Comparison of ENCODE assay signal across 36 cellular contexts in genomic region chr7:137648166-137648565, GRCh38.
"Had no signal": no experiment of that assay in that cellular context is flagged by ENCODE, and none has a peak within 500 bp of the region (broad histone marks: within the 10 kb centered on the region; RNA-seq: fewer than 3 reads in every experiment).

No MANE protein-coding gene starts in this region.

- H3K27ac Mint-ChIP-seq: activated B cell treated with CpG ODN at 0.5 μM for 24 hours; activated CD4-positive, alpha-beta memory T cell treated with anti-CD3 and anti-CD28 coated beads for 36 hours; activated CD4-positive, alpha-beta T cell treated with anti-CD3 and anti-CD28 coated beads, Interleukin-2, amount 10 ng/mL, durations not matched to agents 24 days and 14 days; activated CD8-positive, alpha-beta T cell treated with anti-CD3 and anti-CD28 coated beads for 36 hours; activated naive CD4-positive, alpha-beta T cell treated with anti-CD3 and anti-CD28 coated beads for 36 hours; activated naive CD8-positive, alpha-beta T cell; activated naive CD8-positive, alpha-beta T cell treated with anti-CD3 and anti-CD28 coated beads, Interleukin-2, amount 10 ng/mL, durations not matched to agents 7 days and 5 days; activated naive CD8-positive, alpha-beta T cell treated with anti-CD3 and anti-CD28 coated beads, Interleukin-2, amount 50 U/mL, for 24 hours; activated T-cell treated with anti-CD3 and anti-CD28 coated beads, Interleukin-2, amount 50 U/mL, for 72 hours; activated T-helper 1 cell treated with anti-CD3 and anti-CD28 coated beads, Interleukin-12 subunit alpha, Interleukin-12 subunit beta, Interleukin-2, Interleukin-4 antibody, amounts not matched to agents 30 ng/mL and 10 ng/mL and 1 ng/mL, durations not matched to agents 14 hours and 24 hours and 36 hours; activated T-helper 17 cell treated with anti-CD3 and anti-CD28 coated beads, Interleukin-2, amount 50 U/mL, for 72 hours; brain; T-helper 1 cell treated with Interleukin-12 subunit alpha and Interleukin-12 subunit beta and Interleukin-4 antibody, amounts not matched to agents 30 μg/mL and 1 μg/mL, for 36 hours; T-helper 2 cell treated with Interferon-gamma antibody and Interleukin-4, amounts not matched to agents 5 μg/mL and 100 μg/mL, for 36 hours had no signal

- H3K36me3 ChIP-seq: ascending aorta, cardiac muscle cell had no signal

- H3K4me3 ChIP-seq: ascending aorta, cardiac muscle cell had no signal

- H3K4me1 ChIP-seq: ascending aorta had no signal

- H3K9me3 Mint-ChIP-seq: activated B cell treated with CpG ODN at 0.5 μM for 24 hours; activated CD4-positive, alpha-beta memory T cell treated with anti-CD3 and anti-CD28 coated beads for 36 hours; activated CD4-positive, alpha-beta T cell treated with anti-CD3 and anti-CD28 coated beads, Interleukin-2, amount 10 ng/mL, durations not matched to agents 24 days and 14 days; activated CD8-positive, alpha-beta T cell treated with anti-CD3 and anti-CD28 coated beads for 36 hours; activated naive CD4-positive, alpha-beta T cell treated with anti-CD3 and anti-CD28 coated beads for 36 hours; activated naive CD8-positive, alpha-beta T cell treated with anti-CD3 and anti-CD28 coated beads, Interleukin-2, amount 10 ng/mL, durations not matched to agents 7 days and 5 days; activated naive CD8-positive, alpha-beta T cell treated with anti-CD3 and anti-CD28 coated beads, Interleukin-2, amount 50 U/mL, for 24 hours; activated T-cell treated with anti-CD3 and anti-CD28 coated beads, Interleukin-2, amount 50 U/mL, for 4 hours; activated T-cell treated with anti-CD3 and anti-CD28 coated beads, Interleukin-2, amount 50 U/mL, for 72 hours; activated T-helper 1 cell treated with anti-CD3 and anti-CD28 coated beads, Interleukin-12 subunit alpha, Interleukin-12 subunit beta, Interleukin-2, Interleukin-4 antibody, amounts not matched to agents 30 ng/mL and 10 ng/mL and 1 ng/mL, durations not matched to agents 14 hours and 24 hours and 36 hours; activated T-helper 17 cell treated with anti-CD3 and anti-CD28 coated beads, Interleukin-2, amount 50 U/mL, for 72 hours; brain; central memory CD8-positive, alpha-beta T cell; T-helper 1 cell treated with Interleukin-12 subunit alpha and Interleukin-12 subunit beta and Interleukin-4 antibody, amounts not matched to agents 30 μg/mL and 1 μg/mL, for 36 hours; T-helper 2 cell treated with Interferon-gamma antibody and Interleukin-4, amounts not matched to agents 5 μg/mL and 100 μg/mL, for 36 hours had no signal

- H3K9me3 ChIP-seq: ascending aorta had no signal

- DNase-seq: activated B cell treated with CpG ODN at 0.5 μM for 24 hours; activated CD4-positive, alpha-beta memory T cell treated with anti-CD3 and anti-CD28 coated beads for 36 hours; activated CD4-positive, alpha-beta T cell treated with anti-CD3 and anti-CD28 coated beads for 4 hours; activated CD4-positive, alpha-beta T cell treated with anti-CD3 and anti-CD28 coated beads, Interleukin-2, amount 10 ng/mL, durations not matched to agents 24 days and 14 days; activated CD4-positive, alpha-beta T cell treated with anti-CD3 and anti-CD28 coated beads, Interleukin-2, amount 50 U/mL, for 1 hour; activated CD4-positive, alpha-beta T cell treated with anti-CD3 and anti-CD28 coated beads, Interleukin-2, amount 50 U/mL, for 4 hours; activated CD4-positive, CD25-positive, alpha-beta regulatory T cell treated with anti-CD3 and anti-CD28 coated beads, Interleukin-2, amount 50 U/mL, for 72 hours; activated CD8-positive, alpha-beta memory T cell treated with anti-CD3 and anti-CD28 coated beads, Interleukin-2, amount 50 U/mL, for 4 hours; activated CD8-positive, alpha-beta T cell treated with anti-CD3 and anti-CD28 coated beads for 36 hours; activated effector memory CD4-positive, alpha-beta T cell treated with anti-CD3 and anti-CD28 coated beads, Interleukin-2, amount 50 U/mL, for 16 hours; activated gamma-delta T cell treated with Interleukin-2 at 50 U/mL for 16 hours; activated naive CD4-positive, alpha-beta T cell; activated naive CD4-positive, alpha-beta T cell treated with anti-CD3 and anti-CD28 coated beads for 36 hours; activated naive CD4-positive, alpha-beta T cell treated with anti-CD3 and anti-CD28 coated beads, Interleukin-2, amount 50 U/mL, for 16 hours; activated naive CD8-positive, alpha-beta T cell treated with anti-CD3 and anti-CD28 coated beads, Interleukin-2, amount 10 ng/mL, durations not matched to agents 7 days and 5 days; activated naive CD8-positive, alpha-beta T cell treated with anti-CD3 and anti-CD28 coated beads, Interleukin-2, amount 50 U/mL, for 24 hours; activated T-cell treated with anti-CD3 and anti-CD28 coated beads for 4 hours; activated T-cell treated with anti-CD3 and anti-CD28 coated beads, Interleukin-2, amount 50 U/mL, for 1 hour; activated T-cell treated with anti-CD3 and anti-CD28 coated beads, Interleukin-2, amount 50 U/mL, for 4 hours; activated T-cell treated with anti-CD3 and anti-CD28 coated beads, Interleukin-2, amount 50 U/mL, for 72 hours; amniotic stem cell; caudate nucleus; cerebellar nuclear complex; T-helper 1 cell; T-helper 2 cell; T-helper 9 cell had no signal

- ATAC-seq: activated CD8-positive, alpha-beta T cell treated with anti-CD3 and anti-CD28 coated beads for 36 hours; activated naive CD8-positive, alpha-beta T cell treated with anti-CD3 and anti-CD28 coated beads, Interleukin-2, amount 50 U/mL, for 24 hours; activated T-cell treated with anti-CD3 and anti-CD28 coated beads, Interleukin-2, amount 50 U/mL, for 4 hours; activated T-cell treated with anti-CD3 and anti-CD28 coated beads, Interleukin-2, amount 50 U/mL, for 72 hours; activated T-helper 17 cell treated with anti-CD3 and anti-CD28 coated beads, Interleukin-2, amount 50 U/mL, for 72 hours had no signal

- H3K27me3 ChIP-seq: ascending aorta, cardiac muscle cell had no signal

- H3K36me3 Mint-ChIP-seq: activated CD4-positive, alpha-beta memory T cell treated with anti-CD3 and anti-CD28 coated beads for 36 hours; activated naive CD8-positive, alpha-beta T cell; activated naive CD8-positive, alpha-beta T cell treated with anti-CD3 and anti-CD28 coated beads, Interleukin-2, amount 10 ng/mL, durations not matched to agents 7 days and 5 days; brain had no signal

- H3K27ac ChIP-seq: ascending aorta, cardiac muscle cell, VCaP had no signal
